ENCODE assay signal across 25 cellular contexts in genomic region chr3:10360478-10360877, GRCh38.
"Had no signal": no experiment of that assay in that cellular context is flagged by ENCODE, and none has a peak within 500 bp of the region (broad histone marks: within the 10 kb centered on the region; RNA-seq: fewer than 3 reads in every experiment).

No MANE protein-coding gene starts in this region.

- H3K4me1 ChIP-seq: pancreas, psoas muscle, right lobe of liver, sigmoid colon, stomach, thyroid gland, tibial nerve, upper lobe of left lung, uterus had no signal

- H3K9me3 ChIP-seq: neutrophil, pancreas, psoas muscle, right lobe of liver, sigmoid colon, thoracic aorta, thyroid gland, uterus had no signal

- H3K36me3 ChIP-seq: neutrophil, pancreas, sigmoid colon, stomach, thoracic aorta, thyroid gland, upper lobe of left lung, uterus had no signal

- H3K27me3 ChIP-seq: neutrophil, pancreas, right lobe of liver, sigmoid colon, thyroid gland, tibial nerve, upper lobe of left lung, uterus had no signal

- H3K4me3 ChIP-seq: pancreas, psoas muscle, right lobe of liver, sigmoid colon, stomach, thoracic aorta, thyroid gland, tibial nerve, upper lobe of left lung, uterus had no signal

- H3K27ac ChIP-seq: neutrophil, pancreas, psoas muscle, right lobe of liver, sigmoid colon, stomach, thoracic aorta, thyroid gland, tibial nerve, upper lobe of left lung, uterus had no signal

- DNase-seq: naive thymus-derived CD8-positive, alpha-beta T cell; nephron progenitor cell; nucleus accumbens; right cardiac atrium; right lobe of liver; sigmoid colon; small intestine; stimulated activated CD4-positive, alpha-beta T cell treated with anti-CD3 and anti-CD28 coated beads, Interleukin-15, amount 100 ng/mL, for 24 hours; stimulated activated CD4-positive, alpha-beta T cell treated with anti-CD3 and anti-CD28 coated beads, Interleukin-2, amount 100 ng/mL, for 24 hours; stimulated activated CD4-positive, alpha-beta T cell treated with anti-CD3 and anti-CD28 coated beads, Interleukin-2, amount 100 ng/mL, for 48 hours; stimulated activated CD4-positive, alpha-beta T cell treated with anti-CD3 and anti-CD28 coated beads, Interleukin-4, amount 100 ng/mL, for 24 hours; stimulated activated naive B cell treated with anti-CD40 and anti-IgM and Interleukin-4, amounts not matched to agents 10 μg/mL and 1 μg/mL and 100 μg/mL, for 72 hours; stimulated activated naive CD4-positive, alpha-beta T cell treated with Interleukin-2 at 50 U/mL for 16 hours; stomach; thyroid gland; trophoblast cell; uterus had no signal

- ATAC-seq: naive thymus-derived CD8-positive, alpha-beta T cell; natural killer cell treated with Interleukin-12 subunit alpha and Interleukin-12 subunit beta and Interleukin-15 and Interleukin-18, amount 100 ng/mL, for 72 hours; pancreas; right cardiac atrium; right lobe of liver; stimulated activated effector memory CD8-positive, alpha-beta T cell treated with anti-CD3 and anti-CD28 coated beads, Interleukin-12 subunit alpha, Interleukin-12 subunit beta, amount 100 ng/mL, for 72 hours; stimulated activated naive B cell treated with anti-CD40 and anti-IgM and Interleukin-4, amounts not matched to agents 10 μg/mL and 1 μg/mL and 100 μg/mL, for 72 hours had no signal
